Comparison of ENCODE assay signal across 10 cellular contexts in genomic region chr1:232880354-232880753, GRCh38.
A peak's percentile ranks its signal among the peaks of the same experiment; 100 is the strongest.
DNase-seq lines count a peak whose midpoint lies in the region; ATAC-seq and TF ChIP-seq lines count a peak whose summit lies in the region.
"Had no signal": no experiment of that assay in that cellular context is flagged by ENCODE, and none has a peak within 500 bp of the region (broad histone marks: within the 10 kb centered on the region; RNA-seq: fewer than 3 reads in every experiment).

No MANE protein-coding gene starts in this region.

- TF ChIP-seq EP300 in neural cell (conservative IDR thresholded peaks at IDR 0.05; ENCODE audit: poor library complexity, severe bottlenecking), result no peak

- H3K9me3 ChIP-seq in neural cell (ENCODE audit: low read length), result no peaks in the 10 kb centered on the region

- H3K4me2 ChIP-seq in neural cell (ENCODE audit: low read length), result no peak overlapping the region
- H3K4me2 ChIP-seq: BLaER1 treated with 17β-estradiol and CSF1 and Interleukin-3, amounts not matched to agents 10 nM and 100 nM had no signal

- H4K20me1 ChIP-seq in neural cell (ENCODE audit: insufficient read depth), result no peaks in the 10 kb centered on the region
- H4K20me1 ChIP-seq: BLaER1 treated with 17β-estradiol and CSF1 and Interleukin-3, amounts not matched to agents 10 nM and 100 nM had no signal

- no peak for TF ChIP-seq RAD21 in neural cell (conservative IDR thresholded peaks at IDR 0.05)

- DNase-seq in NCI-H1694 (lab: John Stamatoyannopoulos, UW) (peak; percentile 38), NCI-H1694 treated with DMSO at 0.1 percent for 48 hours (lab: John Stamatoyannopoulos, UW) (no peak), NB4 (ENCODE audit: low read depth) (peak; percentile 43), choroid plexus epithelial cell (ENCODE audit: low read depth) (peak; percentile 74), NCI-H1105 treated with DMSO at 0.1 percent for 48 hours (lab: John Stamatoyannopoulos, UW) (no peak)
- no peak for DNase-seq in activated CD4-positive, alpha-beta T cell treated with anti-CD3 and anti-CD28 coated beads, Interleukin-2, amount 50 U/mL, for 1 hour
- DNase-seq: naive B cell had no signal

- no peaks in the 10 kb centered on the region for H3K9me2 ChIP-seq in neural cell (ENCODE audit: insufficient read depth, low read length)

- TF ChIP-seq POLR2A in NB4 (IDR thresholded peaks at IDR 0.05; ENCODE audit: extremely low read depth, insufficient read length) (no peak), GM18505 (IDR thresholded peaks at IDR 0.05; ENCODE audit: borderline replicate concordance, extremely low read depth, insufficient read depth, insufficient read length) (no peak)

- TF ChIP-seq CTCF in NB4 (IDR thresholded peaks at IDR 0.05; ENCODE audit: low read depth, low read length) (no peak), choroid plexus epithelial cell (conservative IDR thresholded peaks at IDR 0.05; ENCODE audit: low read depth, low read length) (peak; percentile 84), neural cell (IDR thresholded peaks at IDR 0.05; ENCODE audit: poor library complexity, severe bottlenecking) (peak; percentile 64)

- no peaks in the 10 kb centered on the region for H3F3A ChIP-seq in neural cell (ENCODE audit: insufficient read depth, low read length, poor library complexity, severe bottlenecking)

- H3K9ac ChIP-seq in neural cell (ENCODE audit: low read length), result no peak overlapping the region
- H3K9ac ChIP-seq: BLaER1 treated with 17β-estradiol and CSF1 and Interleukin-3, amounts not matched to agents 10 nM and 100 nM had no signal

- H2AFZ ChIP-seq in neural cell (ENCODE audit: low read depth, low read length), result no peak overlapping the region

- no peaks in the 10 kb centered on the region for H3K79me2 ChIP-seq in neural cell (replicated peaks; ENCODE audit: insufficient read depth, low read length)

- no peak overlapping the region for H3K4me3 ChIP-seq in NB4 (ENCODE audit: low read depth, low read length)
- H3K4me3 ChIP-seq in choroid plexus epithelial cell (ENCODE audit: low read depth, low read length), result no peak overlapping the region
- no peak overlapping the region for H3K4me3 ChIP-seq in neural cell (ENCODE audit: low read length)
- H3K4me3 ChIP-seq: BLaER1 treated with 17β-estradiol and CSF1 and Interleukin-3, amounts not matched to agents 10 nM and 100 nM had no signal

- H3K36me3 ChIP-seq in neural cell (ENCODE audit: insufficient read depth, low read length), result no peaks in the 10 kb centered on the region
- H3K36me3 ChIP-seq: BLaER1 treated with 17β-estradiol and CSF1 and Interleukin-3, amounts not matched to agents 10 nM and 100 nM had no signal

- no peak overlapping the region for H3K27ac ChIP-seq in neural cell (ENCODE audit: low read length)
- H3K27ac ChIP-seq: BLaER1 treated with 17β-estradiol and CSF1 and Interleukin-3, amounts not matched to agents 10 nM and 100 nM had no signal

- no peak for ATAC-seq in GM18505 (IDR thresholded peaks at IDR 0.05; ENCODE audit: unreplicated experiment)

- H3K27me3 ChIP-seq in neural cell (ENCODE audit: insufficient read depth, low read depth, low read length), result no peaks in the 10 kb centered on the region
- H3K27me3 ChIP-seq: BLaER1 treated with 17β-estradiol and CSF1 and Interleukin-3, amounts not matched to agents 10 nM and 100 nM had no signal

TF ChIP-seq in neural cell, 6 proteins besides CTCF, POLR2A, EP300 and RAD21:
- TF ChIP-seq TAF1 (IDR thresholded peaks at IDR 0.05; ENCODE audit: low read depth), result no peak
- no peak for TF ChIP-seq REST (IDR thresholded peaks at IDR 0.05; ENCODE audit: borderline replicate concordance)
- TF ChIP-seq MXI1 (conservative IDR thresholded peaks at IDR 0.05; ENCODE audit: poor library complexity, severe bottlenecking), result no peak

Comparison
In these comparisons a context has a peak if more than half of its experiments do, and no peak if none do; other contexts are left out.
1. DNase-seq: peak in NCI-H1694 (single experiment), NB4 (single experiment) and choroid plexus epithelial cell (single experiment); none in NCI-H1694 treated with DMSO at 0.1 percent for 48 hours (single experiment), NCI-H1105 treated with DMSO at 0.1 percent for 48 hours (single experiment) and activated CD4-positive, alpha-beta T cell treated with anti-CD3 and anti-CD28 coated beads, Interleukin-2, amount 50 U/mL, for 1 hour (single experiment).